9 cellular contexts compared by ENCODE assay signal in genomic region chr3:197501879-197502620, GRCh38. TPM values are rescaled to one million over a fixed set of nuclear protein-coding genes. Genes with fewer than 3 reads are reported as not detected.
DNase-seq lines count a peak whose midpoint lies in the region; ATAC-seq and TF ChIP-seq lines count a peak whose summit lies in the region.
"Had no signal": no experiment of that assay in that cellular context is flagged by ENCODE, and none has a peak within 500 bp of the region (broad histone marks: within the 10 kb centered on the region; RNA-seq: fewer than 3 reads in every experiment).

No MANE protein-coding gene starts in this region.

- no peak overlapping the region for H3K27ac ChIP-seq in esophagus muscularis mucosa (replicated peaks in 1 of 4)
- peak overlapping the region; percentile 23 for H3K27ac ChIP-seq in osteoblast (ENCODE audit: low read depth, low read length)

- H3K9me3 Mint-ChIP-seq in activated CD4-positive, alpha-beta T cell treated with anti-CD3 and anti-CD28 coated beads for 36 hours (ENCODE audit: low read depth) = peaks cover 2% of the 10 kb centered on the region
- H3K9me3 Mint-ChIP-seq: T-helper 1 cell treated with Interleukin-12 subunit alpha and Interleukin-12 subunit beta and Interleukin-4 antibody, amounts not matched to agents 30 μg/mL and 1 μg/mL, for 36 hours had no signal

- CTCF ChIA-PET in activated CD4-positive, alpha-beta T cell treated with anti-CD3 and anti-CD28 coated beads for 36 hours (lab: Charles Lee) = interaction anchor here (0.6 to 3.8 kb wide), 17 partner anchors 9 to 471 kb away, joined by 3 to 41 read pairs (median 5); partner anchors contain the start of gene BDH1

- 82% methylated on average over 6 of the region's 12 CpGs for WGBS in esophagus muscularis mucosa

- no peaks in the 10 kb centered on the region for H3K4me1 Mint-ChIP-seq in activated CD4-positive, alpha-beta T cell treated with anti-CD3 and anti-CD28 coated beads for 36 hours

- POLR2A ChIA-PET in activated CD4-positive, alpha-beta T cell treated with anti-CD3 and anti-CD28 coated beads for 36 hours (lab: Charles Lee) = no interaction called here

- no peak overlapping the region for H3K4me3 Mint-ChIP-seq in activated CD4-positive, alpha-beta T cell treated with anti-CD3 and anti-CD28 coated beads for 36 hours
- H3K4me3 Mint-ChIP-seq: T-helper 1 cell treated with Interleukin-12 subunit alpha and Interleukin-12 subunit beta and Interleukin-4 antibody, amounts not matched to agents 30 μg/mL and 1 μg/mL, for 36 hours had no signal

- H4K20me1 ChIP-seq in osteoblast (ENCODE audit: insufficient read depth, low read length) = no peaks in the 10 kb centered on the region

- ATAC-seq in GM21786 (IDR thresholded peaks at IDR 0.05; ENCODE audit: unreplicated experiment) = peak; percentile 70
- ATAC-seq in activated CD4-positive, alpha-beta T cell treated with anti-CD3 and anti-CD28 coated beads for 36 hours = peak; percentile 94

- peak; percentile 7 for DNase-seq in DMS53 treated with DMSO at 0.1 percent for 48 hours (lab: John Stamatoyannopoulos, UW; ENCODE audit: unreplicated experiment)
- peak; percentile 22 for DNase-seq in NCI-H1092 treated with DMSO at 0.1 percent for 48 hours (lab: John Stamatoyannopoulos, UW)
- peak; percentile 77 for DNase-seq in activated CD4-positive, alpha-beta T cell treated with anti-CD3 and anti-CD28 coated beads for 36 hours
- no peak for DNase-seq in esophagus muscularis mucosa (ENCODE audit: extremely low spot score)
- DNase-seq in osteoblast (ENCODE audit: insufficient read length, low spot score, missing footprints) = peak; percentile 99
- no peak for DNase-seq in effector CD4-positive, alpha-beta T cell
- DNase-seq in NCI-H2081 treated with DMSO at 0.1 percent for 48 hours (lab: John Stamatoyannopoulos, UW) = no peak

- intact Hi-C loops in activated CD4-positive, alpha-beta T cell treated with anti-CD3 and anti-CD28 coated beads for 36 hours (cut with DNase I, micrococcal nuclease) = loop anchor here (1.0 to 2.0 kb wide), 4 partner anchors 245 to 278 kb away; no protein-coding TSS in a partner anchor
- intact Hi-C loops in esophagus muscularis mucosa (cut with DNase I) = no loop called here

- H3K36me3 Mint-ChIP-seq in activated CD4-positive, alpha-beta T cell treated with anti-CD3 and anti-CD28 coated beads for 36 hours (ENCODE audit: low read depth) = no peaks in the 10 kb centered on the region

- peaks cover 0 to 7% (median 0%) of the 10 kb centered on the region in 4 donors for H3K27me3 ChIP-seq in esophagus muscularis mucosa
- no peaks in the 10 kb centered on the region for H3K27me3 ChIP-seq in osteoblast (ENCODE audit: insufficient read depth, low read length)

- TF ChIP-seq CTCF in esophagus muscularis mucosa (IDR thresholded peaks at IDR 0.05) (peak in 2 of 3 experiments; percentile 32 to 42), osteoblast (IDR thresholded peaks at IDR 0.05; ENCODE audit: extremely low read depth, low read depth, low read length) (peak; percentile 81)

- H3K36me3 ChIP-seq in esophagus muscularis mucosa (no peaks in the 10 kb centered on the region), osteoblast (ENCODE audit: insufficient read depth, low read length) (no peaks in the 10 kb centered on the region)

- H3K4me1 ChIP-seq in esophagus muscularis mucosa (peaks cover 0 to 3% (median 0%) of the 10 kb centered on the region in 4 donors), osteoblast (ENCODE audit: insufficient read depth, low read length) (peaks cover 3% of the 10 kb centered on the region)

- H3K9me3 ChIP-seq in esophagus muscularis mucosa (peaks cover 0 to 5% (median 0%) of the 10 kb centered on the region in 4 donors), osteoblast (ENCODE audit: low read depth, low read length) (no peaks in the 10 kb centered on the region)

- H3K27ac Mint-ChIP-seq in activated CD4-positive, alpha-beta T cell treated with anti-CD3 and anti-CD28 coated beads for 36 hours = no peak overlapping the region
- H3K27ac Mint-ChIP-seq: T-helper 1 cell treated with Interleukin-12 subunit alpha and Interleukin-12 subunit beta and Interleukin-4 antibody, amounts not matched to agents 30 μg/mL and 1 μg/mL, for 36 hours had no signal

- peak overlapping the region; percentile 36 for H3K4me2 ChIP-seq in osteoblast (ENCODE audit: insufficient read depth, low read length)

- peak overlapping the region; percentile 63 for H2AFZ ChIP-seq in osteoblast (ENCODE audit: low read length)

- no peak for TF ChIP-seq EP300 in esophagus muscularis mucosa (IDR thresholded peaks at IDR 0.05)

- H3K79me2 ChIP-seq in osteoblast (ENCODE audit: insufficient read depth, low read length) = no peaks in the 10 kb centered on the region

- no peak for TF ChIP-seq POLR2A in esophagus muscularis mucosa (IDR thresholded peaks at IDR 0.05; ENCODE audit: low read depth)

- no peak overlapping the region for H3K4me3 ChIP-seq in esophagus muscularis mucosa
- peak overlapping the region; percentile 31 for H3K4me3 ChIP-seq in osteoblast (ENCODE audit: insufficient read depth, low read length)

- no peaks in the 10 kb centered on the region for H3K27me3 Mint-ChIP-seq in activated CD4-positive, alpha-beta T cell treated with anti-CD3 and anti-CD28 coated beads for 36 hours

RNA-seq across cellular contexts. Expression of gene BDH1, which starts 53.7 kb away (rescaled TPM):
- total RNA-seq in activated CD4-positive, alpha-beta T cell treated with anti-CD3 and anti-CD28 coated beads for 36 hours = 10 to 100 TPM; 84.9 to 85.1 TPM
- total RNA-seq in esophagus muscularis mucosa (10 to 100 TPM in 3 of 4 donors, 1 to 10 TPM in 1; 9.1 to 18.7 (median 14.6) TPM), osteoblast (5.6 and 5.8 TPM in 2 replicates)

Comparison
In these comparisons a context has a peak if more than half of its experiments do, and no peak if none do; other contexts are left out.
1. DNase-seq: peak in DMS53 treated with DMSO at 0.1 percent for 48 hours (single experiment), NCI-H1092 treated with DMSO at 0.1 percent for 48 hours (single experiment), activated CD4-positive, alpha-beta T cell treated with anti-CD3 and anti-CD28 coated beads for 36 hours (single experiment) and osteoblast (single experiment); none in esophagus muscularis mucosa (single experiment), effector CD4-positive, alpha-beta T cell (single experiment) and NCI-H2081 treated with DMSO at 0.1 percent for 48 hours (single experiment).
2. RNA of gene BDH1, which starts 53.7 kb away (total RNA-seq): 84.9 to 85.1 TPM in activated CD4-positive, alpha-beta T cell treated with anti-CD3 and anti-CD28 coated beads for 36 hours; 9.1 to 18.7 TPM in esophagus muscularis mucosa and 5.6 to 5.8 TPM in osteoblast; every median in the first group is over 4 times any median in the second.